Comparison of ENCODE assay signal across 12 cellular contexts in genomic region chr17:954431-955164, GRCh38. TPM values are rescaled to one million over a fixed set of nuclear protein-coding genes. Genes with fewer than 3 reads are reported as not detected.
DNase-seq lines count a peak whose midpoint lies in the region; ATAC-seq and TF ChIP-seq lines count a peak whose summit lies in the region.
"Had no signal": no experiment of that assay in that cellular context is flagged by ENCODE, and none has a peak within 500 bp of the region (broad histone marks: within the 10 kb centered on the region; RNA-seq: fewer than 3 reads in every experiment).

No MANE protein-coding gene starts in this region.

- no peak overlapping the region for H3K9ac ChIP-seq in SK-N-SH
- H3K9ac ChIP-seq: KMS-11 had no signal

- H4K20me1 ChIP-seq in SK-N-SH (ENCODE audit: insufficient read depth) = peaks cover 17% of the 10 kb centered on the region; the same call in 1 of the 2 replicates

- CTCF ChIA-PET in SK-N-SH (lab: Yijun Ruan, JAX) = no interaction called here

- H3K79me2 ChIP-seq in SK-N-SH (ENCODE audit: insufficient read depth) = peaks cover 6% of the 10 kb centered on the region; the same call in 1 of the 2 replicates

- H3K27ac ChIP-seq in coronary artery = peak overlapping the region; percentile 26 to 65
- peak overlapping the region; percentile 72 for H3K27ac ChIP-seq in lower lobe of right lung
- H3K27ac ChIP-seq in thymus (ENCODE audit: low read depth) = peak overlapping the region; percentile 33
- no peak overlapping the region for H3K27ac ChIP-seq in caudate nucleus (ENCODE audit: low read depth, low read length)
- no peak overlapping the region for H3K27ac ChIP-seq in SK-N-SH (ENCODE audit: low read depth in 2 of 2, low read length in 1 of 2)
- H3K27ac ChIP-seq: KMS-11 had no signal

- H3K9me3 ChIP-seq in lower lobe of right lung = no peaks in the 10 kb centered on the region
- H3K9me3 ChIP-seq in thymus (ENCODE audit: control insufficient read depth) = no peaks in the 10 kb centered on the region
- no peaks in the 10 kb centered on the region for H3K9me3 ChIP-seq in SK-N-SH

- H3K4me2 ChIP-seq in SK-N-SH = no peak overlapping the region
- H3K4me2 ChIP-seq: KMS-11 had no signal

- TF ChIP-seq RAD21 in SK-N-SH (IDR thresholded peaks at IDR 0.05; ENCODE audit: low read length) = no peak

- H3K36me3 ChIP-seq in lower lobe of right lung (no peaks in the 10 kb centered on the region), thymus (ENCODE audit: control insufficient read depth, insufficient read depth) (no peaks in the 10 kb centered on the region), SK-N-SH (replicated peaks in 1 of 2; ENCODE audit: control insufficient read depth in 1 of 2, insufficient read depth in 2 of 2, low read length in 1 of 2) (no peaks in the 10 kb centered on the region)

- no peak overlapping the region for H2AFZ ChIP-seq in SK-N-SH (ENCODE audit: low read depth)

- H3K4me1 ChIP-seq in lower lobe of right lung = peaks cover 16% of the 10 kb centered on the region
- H3K4me1 ChIP-seq in thymus (ENCODE audit: control insufficient read depth, insufficient read depth, low read length) = no peaks in the 10 kb centered on the region
- peaks cover 6 to 17% of the 10 kb centered on the region in 2 experiments; a peak in 2 of 4 replicates for H3K4me1 ChIP-seq in SK-N-SH (ENCODE audit: control insufficient read depth in 1 of 2, insufficient read depth in 2 of 2, low read depth in 1 of 2, low read length in 1 of 2)

- peaks cover 13% of the 10 kb centered on the region for H3F3A ChIP-seq in SK-N-SH (replicated peaks; ENCODE audit: insufficient read depth)

- H3K9me2 ChIP-seq in SK-N-SH = no peaks in the 10 kb centered on the region

- TF ChIP-seq EP300 in SK-N-SH (IDR thresholded peaks at IDR 0.05; ENCODE audit: borderline replicate concordance in 1 of 2, low read depth in 1 of 2, low read length in 1 of 2) = no peak

- ATAC-seq in lower lobe of right lung = peak; percentile 89 to 91
- ATAC-seq in HG03108 (IDR thresholded peaks at IDR 0.05; ENCODE audit: unreplicated experiment) = no peak

- TF ChIP-seq CTCF in coronary artery (IDR thresholded peaks at IDR 0.05) = no peak
- no peak for TF ChIP-seq CTCF in lower lobe of right lung (IDR thresholded peaks at IDR 0.05)
- TF ChIP-seq CTCF in SK-N-SH (IDR thresholded peaks at IDR 0.05) = no peak

- POLR2A ChIA-PET in SK-N-SH (lab: Yijun Ruan, JAX) = no interaction called here

- H3K27me3 ChIP-seq in lower lobe of right lung (ENCODE audit: low read depth) (no peaks in the 10 kb centered on the region), thymus (ENCODE audit: control insufficient read depth, insufficient read depth) (no peaks in the 10 kb centered on the region), SK-N-SH (ENCODE audit: insufficient read depth) (peaks cover 23% of the 10 kb centered on the region; the same call in 1 of the 2 replicates)

- H3K4me3 ChIP-seq in coronary artery (no peak overlapping the region), lower lobe of right lung (no peak overlapping the region), thymus (ENCODE audit: low read length) (no peak overlapping the region), SK-N-SH (ENCODE audit: low read depth in 2 of 2, low read length in 1 of 2) (no peak overlapping the region)

- DNase-seq in HuH-7 (ENCODE audit: low spot score) (peak; percentile 66), coronary artery (ENCODE audit: low spot score) (no peak), lower lobe of right lung (peak; percentile 62), foreskin melanocyte (no peak), caudate nucleus (lab: John Stamatoyannopoulos, UW) (no peak), SK-N-SH (no peak)
- DNase-seq: activated CD8-positive, alpha-beta memory T cell treated with anti-CD3 and anti-CD28 coated beads, Interleukin-2, amount 50 U/mL, for 4 hours; cortex of kidney; NCI-H2227 treated with DMSO at 0.1 percent for 48 hours had no signal

- 78% methylated on average over 23 of the region's 23 CpGs for WGBS in thymus
- 50% methylated on average over 19 of the region's 23 CpGs for WGBS in SK-N-SH (ENCODE audit: low lambda C conversion rate)

- intact Hi-C loops in lower lobe of right lung (cut with DNase I) = no loop called here

TF ChIP-seq in SK-N-SH, 30 proteins besides CTCF, POLR2A, EP300 and RAD21:
- TF ChIP-seq TAF1 (IDR thresholded peaks at IDR 0.05; ENCODE audit: borderline replicate concordance, low read depth, low read length) (no peak), NRF1 (IDR thresholded peaks at IDR 0.05; ENCODE audit: low read depth, low read length) (no peak), SIN3A (IDR thresholded peaks at IDR 0.05; ENCODE audit: borderline replicate concordance, low read depth, low read length) (no peak), TCF12 (IDR thresholded peaks at IDR 0.05) (no peak), EZH2phosphoT487 (IDR thresholded peaks at IDR 0.05; ENCODE audit: borderline replicate concordance, low read depth) (no peak)
- TF ChIP-seq, protein P1, sequence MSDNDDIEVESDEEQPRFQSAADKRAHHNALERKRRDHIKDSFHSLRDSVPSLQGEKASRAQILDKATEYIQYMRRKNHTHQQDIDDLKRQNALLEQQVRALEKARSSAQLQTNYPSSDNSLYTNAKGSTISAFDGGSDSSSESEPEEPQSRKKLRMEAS (IDR thresholded peaks at IDR 0.05; ENCODE audit: low read depth) = no peak
TF ChIP-seq in SK-N-SH: peak in this region for 0.

RNA-seq across cellular contexts. Expression of gene NXN, which starts 25.0 kb away (rescaled TPM):
- total RNA-seq in lower lobe of right lung = 42.6 TPM
- polyA plus RNA-seq in thymus (25.7 TPM), SK-N-SH (2012; rRNA removed) (19.5 and 23.9 TPM in 2 replicates)
- polyA plus RNA-seq in SK-N-SH (2012; cell fraction: cytosol; rRNA removed) = 13.0 and 16.3 TPM in 2 replicates
- 16.6 and 20.7 TPM in 2 replicates for polyA plus RNA-seq in SK-N-SH (2012; cell fraction: nucleus; rRNA removed)

RNA-seq across cellular contexts. Expression of gene TIMM22, which starts 42.3 kb away (rescaled TPM):
- 9.1 TPM for total RNA-seq in lower lobe of right lung
- polyA plus RNA-seq in thymus (7.1 TPM), SK-N-SH (2012; rRNA removed) (9.9 and 10.7 TPM in 2 replicates)
- 11.3 and 11.4 TPM in 2 replicates for polyA plus RNA-seq in SK-N-SH (2012; cell fraction: cytosol; rRNA removed)
- polyA plus RNA-seq in SK-N-SH (2012; cell fraction: nucleus; rRNA removed) = 5.0 and 5.2 TPM in 2 replicates

Comparison
In these comparisons a context has a peak if more than half of its experiments do, and no peak if none do; other contexts are left out.
1. DNase-seq: peak in HuH-7 (single experiment) and lower lobe of right lung (single experiment); none in coronary artery (single experiment), foreskin melanocyte (single experiment), caudate nucleus (0 of 61) and SK-N-SH (single experiment).
2. H3K27ac ChIP-seq: peak in coronary artery (2 of 2), lower lobe of right lung (single experiment) and thymus (single experiment); none in caudate nucleus (single experiment) and SK-N-SH (0 of 2).